Comparison of ENCODE assay signal across 8 cellular contexts in genomic region chr3:32143849-32144757, GRCh38. TPM values are rescaled to one million over a fixed set of nuclear protein-coding genes. Genes with fewer than 3 reads are reported as not detected.
A peak's percentile ranks its signal among the peaks of the same experiment; 100 is the strongest.
DNase-seq lines count a peak whose midpoint lies in the region; ATAC-seq and TF ChIP-seq lines count a peak whose summit lies in the region.

No MANE protein-coding gene starts in this region.

- H3K4me3 ChIP-seq in WI38 (ENCODE audit: low read depth, low read length) (no peak overlapping the region), lower lobe of right lung (no peak overlapping the region)

- peaks cover 21% of the 10 kb centered on the region for H3K4me1 ChIP-seq in lower lobe of right lung

- no peaks in the 10 kb centered on the region for H3K9me3 ChIP-seq in lower lobe of right lung

- DNase-seq in activated CD4-positive, CD25-positive, alpha-beta regulatory T cell (lab: John Stamatoyannopoulos, UW) = peak in 3 of 4 experiments; percentile 1 to 13 (median 4)
- no peak for DNase-seq in activated CD4-positive, CD25-positive, alpha-beta regulatory T cell treated with anti-CD3 and anti-CD28 coated beads, Interleukin-2, amount 50 U/mL, for 72 hours
- DNase-seq in NCI-H2227 treated with DMSO at 0.1 percent for 48 hours (lab: John Stamatoyannopoulos, UW) = peak; percentile 49
- peak; percentile 94 for DNase-seq in dermis blood vessel endothelial cell
- DNase-seq in lower lobe of right lung = no peak
- DNase-seq in stimulated activated naive CD4-positive, alpha-beta T cell treated with Interleukin-2 at 50 U/mL for 16 hours (lab: John Stamatoyannopoulos, UW) = peak; percentile 4

- intact Hi-C loops in lower lobe of right lung (cut with DNase I) = loop anchor here (5.0 kb wide), 1 partner anchor 122 kb away; no protein-coding TSS in a partner anchor

- TF ChIP-seq CTCF in WI38 (IDR thresholded peaks at IDR 0.05; ENCODE audit: low read depth, low read length) (peak; percentile 46; the same call in 1 of the 2 replicates), lower lobe of right lung (IDR thresholded peaks at IDR 0.05) (peak; percentile 83)

- H3K27me3 ChIP-seq in lower lobe of right lung (ENCODE audit: low read depth) = no peaks in the 10 kb centered on the region

- peak; percentile 46 for ATAC-seq in HG03039 (IDR thresholded peaks at IDR 0.05; ENCODE audit: unreplicated experiment)
- ATAC-seq in lower lobe of right lung = peak; percentile 83 to 91

- peaks cover 55% of the 10 kb centered on the region for H3K36me3 ChIP-seq in lower lobe of right lung

- no peak overlapping the region for H3K27ac ChIP-seq in lower lobe of right lung

RNA-seq across cellular contexts. Expression of gene GPD1L, which starts 37.7 kb away (rescaled TPM):
- total RNA-seq in dermis blood vessel endothelial cell (19.9 and 26.0 TPM in 2 replicates), lower lobe of right lung (77.9 TPM)

Comparison
In these comparisons a context has a peak if more than half of its experiments do, and no peak if none do; other contexts are left out.
1. DNase-seq: peak in activated CD4-positive, CD25-positive, alpha-beta regulatory T cell (3 of 4), NCI-H2227 treated with DMSO at 0.1 percent for 48 hours (single experiment), dermis blood vessel endothelial cell (single experiment) and stimulated activated naive CD4-positive, alpha-beta T cell treated with Interleukin-2 at 50 U/mL for 16 hours (single experiment); none in activated CD4-positive, CD25-positive, alpha-beta regulatory T cell treated with anti-CD3 and anti-CD28 coated beads, Interleukin-2, amount 50 U/mL, for 72 hours (single experiment) and lower lobe of right lung (single experiment).